ENCODE assay signal across 29 cellular contexts in genomic region chr16:70786020-70786419, GRCh38.
"Had no signal": no experiment of that assay in that cellular context is flagged by ENCODE, and none has a peak within 500 bp of the region (broad histone marks: within the 10 kb centered on the region; RNA-seq: fewer than 3 reads in every experiment).

No MANE protein-coding gene starts in this region.

- H3K27me3 ChIP-seq: brain microvascular endothelial cell, esophagus squamous epithelium, gastroesophageal sphincter had no signal

- H3K4me3 Mint-ChIP-seq: activated CD4-positive, alpha-beta memory T cell treated with anti-CD3 and anti-CD28 coated beads, Interleukin-2, amount 10 ng/mL, durations not matched to agents 7 days and 5 days; activated CD4-positive, alpha-beta T cell treated with anti-CD3 and anti-CD28 coated beads, Interleukin-2, amount 10 ng/mL, durations not matched to agents 7 days and 5 days; activated naive CD4-positive, alpha-beta T cell treated with anti-CD3 and anti-CD28 coated beads for 36 hours; activated naive CD4-positive, alpha-beta T cell treated with anti-CD3 and anti-CD28 coated beads, Interleukin-2, amount 50 U/mL, for 24 hours; activated naive CD8-positive, alpha-beta T cell treated with anti-CD3 and anti-CD28 coated beads, Interleukin-2, amount 10 ng/mL, durations not matched to agents 7 days and 5 days; activated T-helper 1 cell treated with anti-CD3 and anti-CD28 coated beads, Interleukin-12 subunit alpha, Interleukin-12 subunit beta, Interleukin-2, Interleukin-4 antibody, amounts not matched to agents 30 ng/mL and 10 ng/mL and 1 ng/mL, durations not matched to agents 14 hours and 24 hours and 36 hours; T-helper 17 cell; T-helper 2 cell treated with Interferon-gamma antibody and Interleukin-4, amounts not matched to agents 5 μg/mL and 100 μg/mL, for 36 hours had no signal

- H3K9me3 ChIP-seq: esophagus squamous epithelium, gastroesophageal sphincter had no signal

- DNase-seq: activated CD4-positive, alpha-beta memory T cell treated with anti-CD3 and anti-CD28 coated beads, Interleukin-2, amount 10 ng/mL, durations not matched to agents 7 days and 5 days; activated CD4-positive, alpha-beta T cell treated with anti-CD3 and anti-CD28 coated beads for 4 hours; activated CD4-positive, alpha-beta T cell treated with anti-CD3 and anti-CD28 coated beads, Interleukin-2, amount 10 ng/mL, durations not matched to agents 7 days and 5 days; activated CD4-positive, alpha-beta T cell treated with anti-CD3 and anti-CD28 coated beads, Interleukin-2, amount 50 U/mL, for 4 hours; activated CD4-positive, CD25-positive, alpha-beta regulatory T cell; activated CD4-positive, CD25-positive, alpha-beta regulatory T cell treated with anti-CD3 and anti-CD28 coated beads, Interleukin-2, amount 50 U/mL, for 72 hours; activated CD8-positive, alpha-beta memory T cell treated with anti-CD3 and anti-CD28 coated beads, Interleukin-2, amount 50 U/mL, for 48 hours; activated effector memory CD4-positive, alpha-beta T cell treated with anti-CD3 and anti-CD28 coated beads, Interleukin-2, amount 50 U/mL, for 16 hours; activated naive CD4-positive, alpha-beta T cell treated with anti-CD3 and anti-CD28 coated beads for 36 hours; activated naive CD8-positive, alpha-beta T cell treated with anti-CD3 and anti-CD28 coated beads, Interleukin-2, amount 10 ng/mL, durations not matched to agents 7 days and 5 days; activated T-cell treated with anti-CD3 and anti-CD28 coated beads, Interleukin-2, amount 50 U/mL, for 48 hours; amniotic stem cell; anterior cingulate cortex; brain microvascular endothelial cell; caudate nucleus; cortex of kidney; effector CD8-positive, alpha-beta T cell; esophagus squamous epithelium; foreskin melanocyte; head of caudate nucleus; T-helper 1 cell; T-helper 17 cell; T1000 had no signal

- ATAC-seq: gastroesophageal sphincter, T-helper 17 cell had no signal

- H3K4me3 ChIP-seq: esophagus squamous epithelium, gastroesophageal sphincter had no signal

- H3K9me3 Mint-ChIP-seq: activated CD4-positive, alpha-beta memory T cell treated with anti-CD3 and anti-CD28 coated beads, Interleukin-2, amount 10 ng/mL, durations not matched to agents 7 days and 5 days; activated CD4-positive, alpha-beta T cell treated with anti-CD3 and anti-CD28 coated beads, Interleukin-2, amount 10 ng/mL, durations not matched to agents 7 days and 5 days; activated naive CD4-positive, alpha-beta T cell treated with anti-CD3 and anti-CD28 coated beads for 36 hours; activated naive CD4-positive, alpha-beta T cell treated with anti-CD3 and anti-CD28 coated beads, Interleukin-2, amount 50 U/mL, for 24 hours; activated naive CD8-positive, alpha-beta T cell treated with anti-CD3 and anti-CD28 coated beads, Interleukin-2, amount 10 ng/mL, durations not matched to agents 7 days and 5 days; activated T-helper 1 cell treated with anti-CD3 and anti-CD28 coated beads, Interleukin-12 subunit alpha, Interleukin-12 subunit beta, Interleukin-2, Interleukin-4 antibody, amounts not matched to agents 30 ng/mL and 10 ng/mL and 1 ng/mL, durations not matched to agents 14 hours and 24 hours and 36 hours; activated T-helper 2 cell treated with anti-CD3 and anti-CD28 coated beads, Interferon-gamma antibody, Interleukin-2, Interleukin-4, amounts not matched to agents 10 μg/mL and 5 μg/mL and 100 μg/mL, durations not matched to agents 14 hours and 24 hours and 36 hours; T-helper 2 cell treated with Interferon-gamma antibody and Interleukin-4, amounts not matched to agents 5 μg/mL and 100 μg/mL, for 36 hours had no signal

- H3K4me1 ChIP-seq: gastroesophageal sphincter had no signal

- H3K4me1 Mint-ChIP-seq: activated CD4-positive, alpha-beta memory T cell treated with anti-CD3 and anti-CD28 coated beads, Interleukin-2, amount 10 ng/mL, durations not matched to agents 7 days and 5 days; activated CD4-positive, alpha-beta T cell treated with anti-CD3 and anti-CD28 coated beads, Interleukin-2, amount 10 ng/mL, durations not matched to agents 7 days and 5 days had no signal

- H3K27ac Mint-ChIP-seq: activated CD4-positive, alpha-beta memory T cell treated with anti-CD3 and anti-CD28 coated beads, Interleukin-2, amount 10 ng/mL, durations not matched to agents 7 days and 5 days; activated CD4-positive, alpha-beta T cell treated with anti-CD3 and anti-CD28 coated beads, Interleukin-2, amount 10 ng/mL, durations not matched to agents 7 days and 5 days; activated naive CD4-positive, alpha-beta T cell treated with anti-CD3 and anti-CD28 coated beads for 36 hours; activated naive CD4-positive, alpha-beta T cell treated with anti-CD3 and anti-CD28 coated beads, Interleukin-2, amount 50 U/mL, for 24 hours; activated naive CD8-positive, alpha-beta T cell treated with anti-CD3 and anti-CD28 coated beads, Interleukin-2, amount 10 ng/mL, durations not matched to agents 7 days and 5 days; activated T-helper 1 cell treated with anti-CD3 and anti-CD28 coated beads, Interleukin-12 subunit alpha, Interleukin-12 subunit beta, Interleukin-2, Interleukin-4 antibody, amounts not matched to agents 30 ng/mL and 10 ng/mL and 1 ng/mL, durations not matched to agents 14 hours and 24 hours and 36 hours; activated T-helper 2 cell treated with anti-CD3 and anti-CD28 coated beads, Interferon-gamma antibody, Interleukin-2, Interleukin-4, amounts not matched to agents 10 μg/mL and 5 μg/mL and 100 μg/mL, durations not matched to agents 14 hours and 24 hours and 36 hours; T-helper 17 cell; T-helper 2 cell treated with Interferon-gamma antibody and Interleukin-4, amounts not matched to agents 5 μg/mL and 100 μg/mL, for 36 hours had no signal

- H3K27me3 Mint-ChIP-seq: activated CD4-positive, alpha-beta memory T cell treated with anti-CD3 and anti-CD28 coated beads, Interleukin-2, amount 10 ng/mL, durations not matched to agents 7 days and 5 days; activated CD4-positive, alpha-beta T cell treated with anti-CD3 and anti-CD28 coated beads, Interleukin-2, amount 10 ng/mL, durations not matched to agents 7 days and 5 days; activated naive CD4-positive, alpha-beta T cell treated with anti-CD3 and anti-CD28 coated beads, Interleukin-2, amount 50 U/mL, for 24 hours; activated naive CD8-positive, alpha-beta T cell treated with anti-CD3 and anti-CD28 coated beads, Interleukin-2, amount 10 ng/mL, durations not matched to agents 7 days and 5 days; T-helper 17 cell had no signal

- H3K27ac ChIP-seq: brain microvascular endothelial cell, epithelial cell of prostate, esophagus squamous epithelium, gastroesophageal sphincter had no signal
